12 cellular contexts compared by ENCODE assay signal in genomic region chr19:15180451-15181390, GRCh38. TPM values are rescaled to one million over a fixed set of nuclear protein-coding genes. Genes with fewer than 3 reads are reported as not detected.
A peak's percentile ranks its signal among the peaks of the same experiment; 100 is the strongest.
DNase-seq lines count a peak whose midpoint lies in the region; ATAC-seq and TF ChIP-seq lines count a peak whose summit lies in the region.
"Had no signal": no experiment of that assay in that cellular context is flagged by ENCODE, and none has a peak within 500 bp of the region (broad histone marks: within the 10 kb centered on the region; RNA-seq: fewer than 3 reads in every experiment).

No MANE protein-coding gene starts in this region.

- no peaks in the 10 kb centered on the region for H3K27me3 ChIP-seq in prostate gland (replicated peaks; ENCODE audit: insufficient read depth)

- no peaks in the 10 kb centered on the region for H3K9me3 Mint-ChIP-seq in endothelial cell (ENCODE audit: unreplicated experiment)
- no peaks in the 10 kb centered on the region for H3K9me3 Mint-ChIP-seq in activated T-cell treated with anti-CD3 and anti-CD28 coated beads, Interleukin-2, amount 50 U/mL, for 72 hours
- H3K9me3 Mint-ChIP-seq: activated B cell treated with CpG ODN at 0.5 μM for 24 hours; stimulated activated memory B cell treated with anti-CD40 and anti-IgM and Interleukin-4, amounts not matched to agents 10 μg/mL and 1 μg/mL and 100 μg/mL, for 72 hours had no signal

- no peak for TF ChIP-seq POLR2A in prostate gland (IDR thresholded peaks at IDR 0.05)

- 57% methylated on average over 31 of the region's 39 CpGs for WGBS in prostate gland

- ATAC-seq in activated T-cell treated with anti-CD3 and anti-CD28 coated beads, Interleukin-2, amount 50 U/mL, for 72 hours (replicated peaks in 1 of 2) = no peak
- ATAC-seq: gastrocnemius medialis; stimulated activated memory B cell treated with anti-CD40 and anti-IgM and Interleukin-4, amounts not matched to agents 10 μg/mL and 1 μg/mL and 100 μg/mL, for 72 hours had no signal

- no peaks in the 10 kb centered on the region for H3K9me3 ChIP-seq in prostate gland
- H3K9me3 ChIP-seq: gastrocnemius medialis had no signal

- intact Hi-C loops in prostate gland (cut with DNase I) = no loop called here

- peak overlapping the region; percentile 70 for H3K4me3 Mint-ChIP-seq in endothelial cell (ENCODE audit: unreplicated experiment)
- H3K4me3 Mint-ChIP-seq in activated T-cell treated with anti-CD3 and anti-CD28 coated beads, Interleukin-2, amount 50 U/mL, for 72 hours = no peak overlapping the region
- H3K4me3 Mint-ChIP-seq: activated B cell treated with CpG ODN at 0.5 μM for 24 hours; stimulated activated memory B cell treated with anti-CD40 and anti-IgM and Interleukin-4, amounts not matched to agents 10 μg/mL and 1 μg/mL and 100 μg/mL, for 72 hours had no signal

- no peak overlapping the region for H3K27ac ChIP-seq in prostate gland

- H3K4me1 ChIP-seq in prostate gland (replicated peaks) = no peaks in the 10 kb centered on the region

- H3K4me3 ChIP-seq in prostate gland = peak overlapping the region; percentile 24 to 38
- H3K4me3 ChIP-seq: gastrocnemius medialis had no signal

- H3K27me3 Mint-ChIP-seq in endothelial cell (ENCODE audit: unreplicated experiment) = peaks cover 8% of the 10 kb centered on the region
- H3K27me3 Mint-ChIP-seq in activated T-cell treated with anti-CD3 and anti-CD28 coated beads, Interleukin-2, amount 50 U/mL, for 72 hours (ENCODE audit: low read depth) = peaks cover 10% of the 10 kb centered on the region

- TF ChIP-seq CTCF in endothelial cell (IDR thresholded peaks at IDR 0.05; ENCODE audit: unreplicated experiment) (no peak), prostate gland (IDR thresholded peaks at IDR 0.05) (no peak)

- H3K4me1 Mint-ChIP-seq in endothelial cell (ENCODE audit: unreplicated experiment) = no peaks in the 10 kb centered on the region
- peaks cover 7% of the 10 kb centered on the region for H3K4me1 Mint-ChIP-seq in activated T-cell treated with anti-CD3 and anti-CD28 coated beads, Interleukin-2, amount 50 U/mL, for 72 hours (ENCODE audit: low read depth)

- DNase-seq in DMS 273 (lab: John Stamatoyannopoulos, UW; ENCODE audit: unreplicated experiment) (peak; percentile 41), DMS 273 treated with DMSO at 0.1 percent for 48 hours (lab: John Stamatoyannopoulos, UW) (no peak), NCI-H345 (lab: John Stamatoyannopoulos, UW) (peak; percentile 75), endothelial cell (ENCODE audit: low spot score) (no peak), prostate gland (ENCODE audit: low spot score) (peak; percentile 52), dedifferentiated amniotic fluid mesenchymal stem cell (ENCODE audit: extremely low spot score) (no peak)
- DNase-seq in activated T-cell treated with anti-CD3 and anti-CD28 coated beads, Interleukin-2, amount 50 U/mL, for 72 hours = no peak
- DNase-seq in stimulated activated CD4-positive, alpha-beta T cell treated with anti-CD3 and anti-CD28 coated beads, Interleukin-4, amount 100 ng/mL, for 4 hours = no peak
- DNase-seq: activated B cell treated with CpG ODN at 0.5 μM for 24 hours, gastrocnemius medialis had no signal

- no peak overlapping the region for H3K27ac Mint-ChIP-seq in endothelial cell (ENCODE audit: unreplicated experiment)
- no peak overlapping the region for H3K27ac Mint-ChIP-seq in activated T-cell treated with anti-CD3 and anti-CD28 coated beads, Interleukin-2, amount 50 U/mL, for 72 hours
- H3K27ac Mint-ChIP-seq: activated B cell treated with CpG ODN at 0.5 μM for 24 hours; stimulated activated memory B cell treated with anti-CD40 and anti-IgM and Interleukin-4, amounts not matched to agents 10 μg/mL and 1 μg/mL and 100 μg/mL, for 72 hours had no signal

- H3K36me3 Mint-ChIP-seq in endothelial cell (ENCODE audit: low read depth, unreplicated experiment) = peaks cover 32% of the 10 kb centered on the region
- peaks cover 0 to 1% of the 10 kb centered on the region in 2 donors for H3K36me3 Mint-ChIP-seq in activated T-cell treated with anti-CD3 and anti-CD28 coated beads, Interleukin-2, amount 50 U/mL, for 72 hours (ENCODE audit: insufficient read depth in 2 of 2)
- H3K36me3 Mint-ChIP-seq: stimulated activated memory B cell treated with anti-CD40 and anti-IgM and Interleukin-4, amounts not matched to agents 10 μg/mL and 1 μg/mL and 100 μg/mL, for 72 hours had no signal

- no peaks in the 10 kb centered on the region for H3K36me3 ChIP-seq in prostate gland
- H3K36me3 ChIP-seq: gastrocnemius medialis had no signal

RNA-seq across cellular contexts. Expression of gene NOTCH3, which starts 20.1 kb away (rescaled TPM):
- total RNA-seq in endothelial cell (ENCODE audit: unreplicated experiment) (96.8 TPM), prostate gland (10 to 100 TPM; 31.8 to 48.0 TPM)
- total RNA-seq in activated T-cell treated with anti-CD3 and anti-CD28 coated beads, Interleukin-2, amount 50 U/mL, for 72 hours = under 1 TPM; 0.02 TPM
- total RNA-seq: activated B cell treated with CpG ODN at 0.5 μM for 24 hours had no signal

RNA-seq across cellular contexts. Expression of gene EPHX3, which starts 51.5 kb away (rescaled TPM):
- total RNA-seq in endothelial cell (ENCODE audit: unreplicated experiment) = 1.6 TPM
- total RNA-seq in prostate gland = 1 to 10 TPM; 1.4 to 1.6 TPM
- total RNA-seq in activated T-cell treated with anti-CD3 and anti-CD28 coated beads, Interleukin-2, amount 50 U/mL, for 72 hours = under 1 TPM; 0.16 to 0.62 TPM
- total RNA-seq: A172, activated B cell treated with CpG ODN at 0.5 μM for 24 hours, gastrocnemius medialis had no signal

Comparison
In these comparisons a context has a peak if more than half of its experiments do, and no peak if none do; other contexts are left out.
1. DNase-seq: peak in DMS 273 (single experiment), NCI-H345 (single experiment) and prostate gland (single experiment); none in DMS 273 treated with DMSO at 0.1 percent for 48 hours (single experiment), endothelial cell (single experiment), activated T-cell treated with anti-CD3 and anti-CD28 coated beads, Interleukin-2, amount 50 U/mL, for 72 hours (0 of 2), dedifferentiated amniotic fluid mesenchymal stem cell (single experiment) and stimulated activated CD4-positive, alpha-beta T cell treated with anti-CD3 and anti-CD28 coated beads, Interleukin-4, amount 100 ng/mL, for 4 hours (0 of 2).
2. RNA of gene NOTCH3, which starts 20.1 kb away (total RNA-seq): 96.8 TPM in endothelial cell (single experiment) and 31.8 to 48.0 TPM in prostate gland; 0.02 TPM in activated T-cell treated with anti-CD3 and anti-CD28 coated beads, Interleukin-2, amount 50 U/mL, for 72 hours; every median in the first group is over 10 times any median in the second.